ENCODE assay signal across 14 cellular contexts in the genomic region with DNA sequence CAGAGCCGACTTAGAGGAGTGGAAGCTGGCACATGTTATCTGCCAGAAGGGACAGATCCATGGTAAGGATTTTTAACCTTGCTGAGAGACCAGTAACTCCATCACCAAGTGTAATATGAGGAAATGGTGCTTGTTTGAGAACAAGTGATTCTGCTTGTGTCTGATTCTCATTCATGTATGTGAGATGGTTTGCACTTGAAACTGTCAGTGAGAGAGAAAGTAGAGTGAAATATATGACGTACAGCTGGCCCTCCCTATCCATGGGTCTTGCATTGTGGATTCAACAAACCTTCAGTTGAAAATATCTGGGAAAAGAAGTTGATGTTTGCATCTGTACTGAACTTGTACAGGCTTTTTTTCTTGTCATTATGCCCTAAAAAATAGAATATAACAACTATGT. TPM values are rescaled to one million over a fixed set of nuclear protein-coding genes. Genes with fewer than 3 reads are reported as not detected.
DNase-seq lines count a peak whose midpoint lies in the region; ATAC-seq, FAIRE-seq and TF ChIP-seq lines count a peak whose summit lies in the region.
"Had no signal": no experiment of that assay in that cellular context is flagged by ENCODE, and none has a peak within 500 bp of the region (broad histone marks: within the 10 kb centered on the region; RNA-seq: fewer than 3 reads in every experiment).

No MANE protein-coding gene starts in this region.

- no CpG with 5 or more reads among the region's 2 CpGs for WGBS in H9 (ENCODE audit: extremely low coverage, insufficient read length, low lambda C conversion rate)

- H3K27ac Mint-ChIP-seq in CD8-positive, alpha-beta T cell = peak overlapping the region; percentile 56
- no peak overlapping the region for H3K27ac Mint-ChIP-seq in H9
- no peak overlapping the region for H3K27ac Mint-ChIP-seq in astrocyte (ENCODE audit: unreplicated experiment)
- no peak overlapping the region for H3K27ac Mint-ChIP-seq in nephron

- no peak overlapping the region for H3K14ac ChIP-seq in H9 (ENCODE audit: insufficient read depth, low read length)

- H2AFZ ChIP-seq in H9 (ENCODE audit: low read length) (no peak overlapping the region), astrocyte (ENCODE audit: low read depth, low read length) (no peak overlapping the region)

- no peak for ATAC-seq in CD8-positive, alpha-beta T cell
- no peak for ATAC-seq in HG02981 (IDR thresholded peaks at IDR 0.05; ENCODE audit: unreplicated experiment)
- ATAC-seq: gastrocnemius medialis had no signal

- peak overlapping the region; percentile 6 for H3K4me3 ChIP-seq in CD8-positive, alpha-beta T cell (ENCODE audit: low read depth, low read length)
- no peak overlapping the region for H3K4me3 ChIP-seq in astrocyte (ENCODE audit: insufficient read depth, low read depth, low read length)
- H3K4me3 ChIP-seq: gastrocnemius medialis, Peyer's patch, suprapubic skin had no signal

- no peaks in the 10 kb centered on the region for H3K27me3 ChIP-seq in CD8-positive, alpha-beta T cell (ENCODE audit: insufficient read depth, low read length)
- H3K27me3 ChIP-seq in H9 (ENCODE audit: insufficient read depth, low read length) = no peaks in the 10 kb centered on the region
- H3K27me3 ChIP-seq in astrocyte (ENCODE audit: insufficient read depth, low read length) = no peaks in the 10 kb centered on the region
- H3K27me3 ChIP-seq: gastrocnemius medialis, Peyer's patch, suprapubic skin had no signal

- no peak overlapping the region for H2AK5ac ChIP-seq in H9 (ENCODE audit: insufficient read length, low read length)

- H4K91ac ChIP-seq in H9 (ENCODE audit: insufficient read length, low read depth, low read length) = no peak overlapping the region

- intact Hi-C loops in CD8-positive, alpha-beta T cell (cut with DNase I, micrococcal nuclease) = loop anchor here (5.0 to 10.0 kb wide), 5 partner anchors 61 to 766 kb away; partner anchors contain the start of genes HCST (in 1 of the 2), NFKBID (in 1 of the 2), ZNF382 (in 1 of the 2) and ZNF529 (in 1 of the 2)

- no peak overlapping the region for H3K4ac ChIP-seq in H9 (ENCODE audit: low read depth, low read length)

- H3K56ac ChIP-seq in H9 (ENCODE audit: insufficient read length, low read depth, low read length) = no peak overlapping the region

- no peak overlapping the region for H2BK5ac ChIP-seq in H9 (ENCODE audit: insufficient read length, low read length)

- no peak overlapping the region for H4K8ac ChIP-seq in H9 (replicated peaks; ENCODE audit: insufficient read length, low read depth, low read length)

- H3K23ac ChIP-seq in H9 (ENCODE audit: insufficient read length, low read depth, low read length) = no peak overlapping the region

- no peak for DNase-seq in CD8-positive, alpha-beta T cell
- DNase-seq in H9 = no peak
- DNase-seq in astrocyte (ENCODE audit: low read depth) = no peak
- DNase-seq in H4 (ENCODE audit: low spot score) = no peak
- no peak for DNase-seq in NCI-H510A (lab: John Stamatoyannopoulos, UW)
- DNase-seq: gastrocnemius medialis, kidney, NCI-H510A treated with DMSO at 0.1 percent for 48 hours, Peyer's patch, T-helper 9 cell had no signal

- no peak overlapping the region for H3T11ph ChIP-seq in H9 (ENCODE audit: low read length)

- no peak overlapping the region for H3K18ac ChIP-seq in H9 (ENCODE audit: insufficient read length, low read depth, low read length)

- H3K4me3 Mint-ChIP-seq in CD8-positive, alpha-beta T cell = peak overlapping the region; percentile 71
- H3K4me3 Mint-ChIP-seq in H9 (peak overlapping the region; percentile 60 to 99), astrocyte (ENCODE audit: unreplicated experiment) (peak overlapping the region; percentile 14), nephron (peak overlapping the region; percentile 53 to 78 (median 66))

- no peak overlapping the region for H4K5ac ChIP-seq in H9 (ENCODE audit: insufficient read length, low read depth, low read length)

- no peak for FAIRE-seq in astrocyte (lab: Jason Lieb, UNC)
- FAIRE-seq: endometrium, kidney had no signal

- H3K36me3 ChIP-seq in CD8-positive, alpha-beta T cell (ENCODE audit: insufficient read depth, low read length) = peaks cover 13% of the 10 kb centered on the region
- H3K36me3 ChIP-seq in astrocyte (ENCODE audit: insufficient read depth, low read length) = no peaks in the 10 kb centered on the region

- H3K9me3 Mint-ChIP-seq in CD8-positive, alpha-beta T cell = peaks cover 41% of the 10 kb centered on the region
- peaks cover 3 to 69% of the 10 kb centered on the region in 2 experiments for H3K9me3 Mint-ChIP-seq in H9
- H3K9me3 Mint-ChIP-seq in astrocyte (ENCODE audit: unreplicated experiment) = peaks cover 14% of the 10 kb centered on the region
- peaks cover 76% of the 10 kb centered on the region for H3K9me3 Mint-ChIP-seq in nephron

- CTCF ChIA-PET in CD8-positive, alpha-beta T cell (lab: Charles Lee) = no interaction called here

- H3K4me2 ChIP-seq in H9 (ENCODE audit: insufficient read depth, insufficient read length, low read length) = peak overlapping the region; percentile 17
- H3K4me2 ChIP-seq in astrocyte (ENCODE audit: low read length) = no peak overlapping the region

- H2BK15ac ChIP-seq in H9 (ENCODE audit: low read depth, low read length) = no peak overlapping the region

- H4K20me1 ChIP-seq in H9 (ENCODE audit: control insufficient read depth, insufficient read depth, insufficient read length) (no peaks in the 10 kb centered on the region), astrocyte (ENCODE audit: insufficient read depth, low read length) (no peaks in the 10 kb centered on the region)

- POLR2A ChIA-PET in CD8-positive, alpha-beta T cell (lab: Charles Lee) = no interaction called here

- H3K9me3 ChIP-seq in CD8-positive, alpha-beta T cell (ENCODE audit: low read length) = peaks cover 26% of the 10 kb centered on the region
- H3K9me3 ChIP-seq in H9 (ENCODE audit: control insufficient read depth, low read depth, low read length) (no peaks in the 10 kb centered on the region), astrocyte (ENCODE audit: insufficient read depth, low read depth, low read length) (peaks cover 3% of the 10 kb centered on the region)
- H3K9me3 ChIP-seq: gastrocnemius medialis had no signal

- no peaks in the 10 kb centered on the region for H3K23me2 ChIP-seq in H9 (ENCODE audit: insufficient read length, low read depth, low read length, poor library complexity, severe bottlenecking)

- no peak overlapping the region for H3K27ac ChIP-seq in CD8-positive, alpha-beta T cell (ENCODE audit: low read depth, low read length)
- H3K27ac ChIP-seq in H9 (ENCODE audit: insufficient read length, low read depth, low read length) (no peak overlapping the region), astrocyte (ENCODE audit: low read depth, low read length) (no peak overlapping the region)
- H3K27ac ChIP-seq: gastrocnemius medialis, Peyer's patch, suprapubic skin had no signal

- no peak overlapping the region for H2BK12ac ChIP-seq in H9 (ENCODE audit: insufficient read length, low read depth, low read length)

- no peak overlapping the region for H3K9ac ChIP-seq in H9 (ENCODE audit: extremely low read depth, insufficient read length, low read length)
- no peak overlapping the region for H3K9ac ChIP-seq in astrocyte (ENCODE audit: low read length)

- H3K79me2 ChIP-seq in H9 (ENCODE audit: insufficient read depth, low read length) (peaks cover 4% of the 10 kb centered on the region; the same call in 1 of the 2 replicates), astrocyte (ENCODE audit: insufficient read depth, low read length) (peaks cover 32% of the 10 kb centered on the region)

- H2BK20ac ChIP-seq in H9 (ENCODE audit: low read depth, low read length, poor library complexity, severe bottlenecking) = no peak overlapping the region

- H3K36me3 Mint-ChIP-seq in CD8-positive, alpha-beta T cell = peaks cover 76% of the 10 kb centered on the region
- H3K36me3 Mint-ChIP-seq in H9 (ENCODE audit: insufficient read depth in 1 of 3, low read depth in 3 of 3) (peaks cover 19 to 57% (median 26%) of the 10 kb centered on the region in 3 experiments), astrocyte (ENCODE audit: low read depth, unreplicated experiment) (peaks cover 39% of the 10 kb centered on the region), nephron (ENCODE audit: low read depth) (peaks cover 84% of the 10 kb centered on the region)

- H3K4me1 Mint-ChIP-seq in CD8-positive, alpha-beta T cell (ENCODE audit: low read depth) = peaks cover 35% of the 10 kb centered on the region
- peaks cover 11 to 13% of the 10 kb centered on the region in 2 experiments for H3K4me1 Mint-ChIP-seq in H9
- no peaks in the 10 kb centered on the region for H3K4me1 Mint-ChIP-seq in astrocyte (ENCODE audit: low read depth, unreplicated experiment)
- peaks cover 27% of the 10 kb centered on the region for H3K4me1 Mint-ChIP-seq in nephron

- H3K27me3 Mint-ChIP-seq in CD8-positive, alpha-beta T cell (ENCODE audit: low read depth) = no peaks in the 10 kb centered on the region
- H3K27me3 Mint-ChIP-seq in H9 (ENCODE audit: low read depth) (no peaks in the 10 kb centered on the region), astrocyte (ENCODE audit: low read depth, unreplicated experiment) (no peaks in the 10 kb centered on the region), nephron (ENCODE audit: low read depth) (no peaks in the 10 kb centered on the region)

- TF ChIP-seq CTCF in CD8-positive, alpha-beta T cell (IDR thresholded peaks at IDR 0.05) = no peak
- no peak for TF ChIP-seq CTCF in H9 (conservative IDR thresholded peaks at IDR 0.05)
- TF ChIP-seq CTCF in astrocyte (IDR thresholded peaks at IDR 0.05; ENCODE audit: insufficient read depth, low read depth, low read length) = no peak
- TF ChIP-seq CTCF in nephron (IDR thresholded peaks at IDR 0.05; ENCODE audit: unreplicated experiment in 3 of 3) = no peak

- H3K79me1 ChIP-seq in H9 (ENCODE audit: insufficient read depth, low read depth, low read length, poor library complexity, severe bottlenecking) = no peaks in the 10 kb centered on the region

- peaks cover 8% of the 10 kb centered on the region for H3K4me1 ChIP-seq in CD8-positive, alpha-beta T cell (ENCODE audit: insufficient read depth, low read length)
- peaks cover 3% of the 10 kb centered on the region; the same call in 1 of the 2 replicates for H3K4me1 ChIP-seq in H9 (ENCODE audit: insufficient read depth, low read length)
- no peaks in the 10 kb centered on the region for H3K4me1 ChIP-seq in astrocyte (ENCODE audit: insufficient read depth, low read length)

- no peak overlapping the region for H2BK120ac ChIP-seq in H9 (ENCODE audit: low read depth, low read length, poor library complexity, severe bottlenecking)

RNA-seq across cellular contexts. Expression of gene ZNF461, which starts 2.0 kb away (rescaled TPM):
- total RNA-seq in CD8-positive, alpha-beta T cell = 10 to 100 TPM; 12.1 to 17.2 TPM
- 6.2 and 7.6 TPM in 2 replicates for total RNA-seq in H9 (2021)
- 9.3 and 10.2 TPM in 2 replicates for total RNA-seq in astrocyte
- 6.7 and 10.1 TPM in 2 replicates for total RNA-seq in H4 (2014; rRNA removed; shearing (Covaris generic))

RNA-seq across cellular contexts. Expression of gene ZNF567, which starts 18.8 kb away (rescaled TPM):
- total RNA-seq in CD8-positive, alpha-beta T cell = 10 to 100 TPM; 10.7 to 11.1 TPM
- total RNA-seq in H9 (2021) (15.9 and 16.1 TPM in 2 replicates), astrocyte (5.4 and 7.1 TPM in 2 replicates)
- total RNA-seq in H4 (2014; rRNA removed; shearing (Covaris generic)) = 5.5 and 8.1 TPM in 2 replicates

Comparison
In these comparisons a context has a peak if more than half of its experiments do, and no peak if none do; other contexts are left out.
1. H3K4me3 Mint-ChIP-seq: peak in every context shown above with its lines; median percentile 80 in H9; 71 in CD8-positive, alpha-beta T cell; 66 in nephron; 14 in astrocyte.